ENCODE assay signal across 14 cellular contexts in genomic region chr2:241049739-241050623, GRCh38. TPM values are rescaled to one million over a fixed set of nuclear protein-coding genes. Genes with fewer than 3 reads are reported as not detected.
A peak's percentile ranks its signal among the peaks of the same experiment; 100 is the strongest.
DNase-seq lines count a peak whose midpoint lies in the region; ATAC-seq and TF ChIP-seq lines count a peak whose summit lies in the region.
"Had no signal": no experiment of that assay in that cellular context is flagged by ENCODE, and none has a peak within 500 bp of the region (broad histone marks: within the 10 kb centered on the region; RNA-seq: fewer than 3 reads in every experiment).

No MANE protein-coding gene starts in this region.

- H3K4me3 Mint-ChIP-seq in WTC11, result no peak overlapping the region
- no peak overlapping the region for H3K4me3 Mint-ChIP-seq in osteocyte (ENCODE audit: unreplicated experiment)
- H3K4me3 Mint-ChIP-seq: activated B cell treated with CpG ODN at 0.5 μM for 24 hours; dendritic cell treated with granulocyte-macrophage colony-stimulating factor and Interleukin-4, amounts not matched to agents 40 ng/mL and 50 ng/mL, for 4 days had no signal

- no peak overlapping the region for H3K27ac Mint-ChIP-seq in WTC11
- no peak overlapping the region for H3K27ac Mint-ChIP-seq in osteocyte (ENCODE audit: unreplicated experiment)
- H3K27ac Mint-ChIP-seq: activated B cell treated with CpG ODN at 0.5 μM for 24 hours; dendritic cell treated with granulocyte-macrophage colony-stimulating factor and Interleukin-4, amounts not matched to agents 40 ng/mL and 50 ng/mL, for 4 days had no signal

- POLR2A ChIA-PET in WTC11 (lab: Charles Lee), result no interaction called here

- H3K27me3 ChIP-seq in GM06990 (replicated peaks; ENCODE audit: control insufficient read depth, insufficient read depth, low read length), result no peaks in the 10 kb centered on the region
- no peaks in the 10 kb centered on the region for H3K27me3 ChIP-seq in right cardiac atrium (ENCODE audit: control insufficient read depth, insufficient read depth)

- 51% methylated on average over 38 of the region's 38 CpGs for WGBS in right cardiac atrium

- H3K9me3 Mint-ChIP-seq in WTC11, result peaks cover 13% of the 10 kb centered on the region
- H3K9me3 Mint-ChIP-seq in osteocyte (ENCODE audit: unreplicated experiment), result peaks cover 7% of the 10 kb centered on the region
- H3K9me3 Mint-ChIP-seq: dendritic cell treated with granulocyte-macrophage colony-stimulating factor and Interleukin-4, amounts not matched to agents 40 ng/mL and 50 ng/mL, for 4 days had no signal

- DNase-seq in GM06990 (ENCODE audit: extremely low read depth, insufficient read length) (peak; percentile 3), WTC11 (ENCODE audit: low spot score) (peak; percentile 69), right cardiac atrium (peak in 2 of 3 donors; percentile 46 to 51), osteocyte (ENCODE audit: extremely low spot score, unreplicated experiment) (peak; percentile 86), kidney tubule cell (ENCODE audit: low spot score) (no peak), germinal center (ENCODE audit: low spot score) (no peak), left colon (no peak)
- DNase-seq in activated naive CD4-positive, alpha-beta T cell treated with anti-CD3 and anti-CD28 coated beads, Interleukin-2, amount 50 U/mL, for 16 hours, result no peak
- DNase-seq: activated B cell treated with CpG ODN at 0.5 μM for 24 hours, amygdala, C1 segment of cervical spinal cord, NCI-H1092 treated with DMSO at 0.1 percent for 48 hours had no signal

- no peaks in the 10 kb centered on the region for H3K4me1 ChIP-seq in right cardiac atrium (ENCODE audit: control insufficient read depth, insufficient read depth, low read length)

- H3K36me3 Mint-ChIP-seq in WTC11 (0 out of 2 replicates have a peak, but pooled peaks cover 3% of the 10 kb centered on the region), osteocyte (ENCODE audit: unreplicated experiment) (no peaks in the 10 kb centered on the region)

- no peak for TF ChIP-seq CTCF in GM06990 (IDR thresholded peaks at IDR 0.05; ENCODE audit: insufficient read depth, low read length, poor library complexity, severe bottlenecking)
- no peak for TF ChIP-seq CTCF in WTC11 (IDR thresholded peaks at IDR 0.05)
- no peak for TF ChIP-seq CTCF in osteocyte (IDR thresholded peaks at IDR 0.05)

- H3K4me3 ChIP-seq in GM06990 (replicated peaks; ENCODE audit: low read depth, low read length), result no peak overlapping the region
- no peak overlapping the region for H3K4me3 ChIP-seq in right cardiac atrium (ENCODE audit: low read length)

- H3K9me3 ChIP-seq in right cardiac atrium (ENCODE audit: control insufficient read depth, low read length), result no peaks in the 10 kb centered on the region

- no peak overlapping the region for H3K27ac ChIP-seq in right cardiac atrium (ENCODE audit: low read length)

- H3K36me3 ChIP-seq in GM06990 (ENCODE audit: control insufficient read depth, insufficient read depth, low read length), result peaks cover 2% of the 10 kb centered on the region

- H3K4me1 Mint-ChIP-seq in WTC11 (no peaks in the 10 kb centered on the region), osteocyte (ENCODE audit: unreplicated experiment) (no peaks in the 10 kb centered on the region)

- ATAC-seq in WTC11 (peak; percentile 73), right cardiac atrium (no peak), left colon (no peak)

- CTCF ChIA-PET in WTC11 (lab: Charles Lee), result interaction anchor here (1.1 kb wide), 1 partner anchor 66 kb away, joined by 3 read pairs; no protein-coding TSS in a partner anchor

- H3K27me3 Mint-ChIP-seq in WTC11 (ENCODE audit: low read depth), result no peaks in the 10 kb centered on the region; the same call in 1 of the 2 replicates
- H3K27me3 Mint-ChIP-seq in osteocyte (ENCODE audit: unreplicated experiment), result peaks cover 21% of the 10 kb centered on the region
- H3K27me3 Mint-ChIP-seq: activated B cell treated with CpG ODN at 0.5 μM for 24 hours, IgD-negative memory B cell had no signal

- intact Hi-C loops in right cardiac atrium (cut with DNase I), result no loop called here
- intact Hi-C loops in left colon (cut with DNase I, micrococcal nuclease), result no loop called here

TF ChIP-seq in WTC11, 78 proteins besides CTCF, POLR2A, EP300 and RAD21 (continues in another document):
- no peak for TF ChIP-seq GTF2I (CRISPR knock-in tag; conservative IDR thresholded peaks at IDR 0.05)
- TF ChIP-seq, protein P1, sequence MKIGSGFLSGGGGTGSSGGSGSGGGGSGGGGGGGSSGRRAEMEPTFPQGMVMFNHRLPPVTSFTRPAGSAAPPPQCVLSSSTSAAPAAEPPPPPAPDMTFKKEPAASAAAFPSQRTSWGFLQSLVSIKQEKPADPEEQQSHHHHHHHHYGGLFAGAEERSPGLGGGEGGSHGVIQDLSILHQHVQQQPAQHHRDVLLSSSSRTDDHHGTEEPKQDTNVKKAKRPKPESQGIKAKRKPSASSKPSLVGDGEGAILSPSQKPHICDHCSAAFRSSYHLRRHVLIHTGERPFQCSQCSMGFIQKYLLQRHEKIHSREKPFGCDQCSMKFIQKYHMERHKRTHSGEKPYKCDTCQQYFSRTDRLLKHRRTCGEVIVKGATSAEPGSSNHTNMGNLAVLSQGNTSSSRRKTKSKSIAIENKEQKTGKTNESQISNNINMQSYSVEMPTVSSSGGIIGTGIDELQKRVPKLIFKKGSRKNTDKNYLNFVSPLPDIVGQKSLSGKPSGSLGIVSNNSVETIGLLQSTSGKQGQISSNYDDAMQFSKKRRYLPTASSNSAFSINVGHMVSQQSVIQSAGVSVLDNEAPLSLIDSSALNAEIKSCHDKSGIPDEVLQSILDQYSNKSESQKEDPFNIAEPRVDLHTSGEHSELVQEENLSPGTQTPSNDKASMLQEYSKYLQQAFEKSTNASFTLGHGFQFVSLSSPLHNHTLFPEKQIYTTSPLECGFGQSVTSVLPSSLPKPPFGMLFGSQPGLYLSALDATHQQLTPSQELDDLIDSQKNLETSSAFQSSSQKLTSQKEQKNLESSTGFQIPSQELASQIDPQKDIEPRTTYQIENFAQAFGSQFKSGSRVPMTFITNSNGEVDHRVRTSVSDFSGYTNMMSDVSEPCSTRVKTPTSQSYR (CRISPR knock-in tag; IDR thresholded peaks at IDR 0.05), result peak; percentile 84; the same call in 1 of the 2 replicates
- 0 out of 2 replicates have a peak, but pooled peaks have one; percentile 64 for TF ChIP-seq TCF7 (CRISPR knock-in tag; IDR thresholded peaks at IDR 0.05; ENCODE audit: low read depth)
- no peak; the same call in 1 of the 2 replicates for TF ChIP-seq MAX (CRISPR knock-in tag; IDR thresholded peaks at IDR 0.05)
- no peak for TF ChIP-seq CBFB (CRISPR knock-in tag; IDR thresholded peaks at IDR 0.05; ENCODE audit: low read depth)
- TF ChIP-seq, protein P2, sequence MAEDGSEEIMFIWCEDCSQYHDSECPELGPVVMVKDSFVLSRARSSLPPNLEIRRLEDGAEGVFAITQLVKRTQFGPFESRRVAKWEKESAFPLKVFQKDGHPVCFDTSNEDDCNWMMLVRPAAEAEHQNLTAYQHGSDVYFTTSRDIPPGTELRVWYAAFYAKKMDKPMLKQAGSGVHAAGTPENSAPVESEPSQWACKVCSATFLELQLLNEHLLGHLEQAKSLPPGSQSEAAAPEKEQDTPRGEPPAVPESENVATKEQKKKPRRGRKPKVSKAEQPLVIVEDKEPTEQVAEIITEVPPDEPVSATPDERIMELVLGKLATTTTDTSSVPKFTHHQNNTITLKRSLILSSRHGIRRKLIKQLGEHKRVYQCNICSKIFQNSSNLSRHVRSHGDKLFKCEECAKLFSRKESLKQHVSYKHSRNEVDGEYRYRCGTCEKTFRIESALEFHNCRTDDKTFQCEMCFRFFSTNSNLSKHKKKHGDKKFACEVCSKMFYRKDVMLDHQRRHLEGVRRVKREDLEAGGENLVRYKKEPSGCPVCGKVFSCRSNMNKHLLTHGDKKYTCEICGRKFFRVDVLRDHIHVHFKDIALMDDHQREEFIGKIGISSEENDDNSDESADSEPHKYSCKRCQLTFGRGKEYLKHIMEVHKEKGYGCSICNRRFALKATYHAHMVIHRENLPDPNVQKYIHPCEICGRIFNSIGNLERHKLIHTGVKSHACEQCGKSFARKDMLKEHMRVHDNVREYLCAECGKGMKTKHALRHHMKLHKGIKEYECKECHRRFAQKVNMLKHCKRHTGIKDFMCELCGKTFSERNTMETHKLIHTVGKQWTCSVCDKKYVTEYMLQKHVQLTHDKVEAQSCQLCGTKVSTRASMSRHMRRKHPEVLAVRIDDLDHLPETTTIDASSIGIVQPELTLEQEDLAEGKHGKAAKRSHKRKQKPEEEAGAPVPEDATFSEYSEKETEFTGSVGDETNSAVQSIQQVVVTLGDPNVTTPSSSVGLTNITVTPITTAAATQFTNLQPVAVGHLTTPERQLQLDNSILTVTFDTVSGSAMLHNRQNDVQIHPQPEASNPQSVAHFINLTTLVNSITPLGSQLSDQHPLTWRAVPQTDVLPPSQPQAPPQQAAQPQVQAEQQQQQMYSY (CRISPR knock-in tag; IDR thresholded peaks at IDR 0.05), result no peak
- TF ChIP-seq ZNF425 (CRISPR knock-in tag; conservative IDR thresholded peaks at IDR 0.05), result no peak
- peak; percentile 86; the same call in 1 of the 2 replicates for TF ChIP-seq NFE2L1 (CRISPR knock-in tag; IDR thresholded peaks at IDR 0.05)

RNA-seq across cellular contexts. Expression of gene SNED1, which starts 51.6 kb away (rescaled TPM):
- total RNA-seq in WTC11 (2021) (2.5 to 3.2 TPM (median 2.7 TPM) in 3 replicates), right cardiac atrium (10 to 100 TPM; 13.8 to 19.2 (median 16.8) TPM), osteocyte (17.6 and 19.4 TPM in 2 replicates), left colon (10 to 100 TPM in 1 of 2 donors, 1 to 10 TPM in 1; 9.4 to 10.1 TPM)
- polyA plus RNA-seq in right cardiac atrium, result 6.7 TPM

RNA-seq across cellular contexts. Expression of gene MTERF4, which starts 52.1 kb away (rescaled TPM):
- total RNA-seq in WTC11 (2021) (22.4 to 25.4 TPM (median 23.3 TPM) in 3 replicates), right cardiac atrium (10 to 100 TPM; 17.6 to 23.2 (median 20.4) TPM), osteocyte (32.4 and 36.8 TPM in 2 replicates), left colon (10 to 100 TPM; 27.7 to 28.7 TPM)
- polyA plus RNA-seq in right cardiac atrium, result 21.5 TPM

Comparison
In these comparisons a context has a peak if more than half of its experiments do, and no peak if none do; other contexts are left out.
1. DNase-seq: peak in GM06990 (single experiment), WTC11 (single experiment), right cardiac atrium (2 of 3) and osteocyte (single experiment); none in kidney tubule cell (single experiment), activated naive CD4-positive, alpha-beta T cell treated with anti-CD3 and anti-CD28 coated beads, Interleukin-2, amount 50 U/mL, for 16 hours (single experiment), germinal center (single experiment) and left colon (0 of 2).